In the genomic region with DNA sequence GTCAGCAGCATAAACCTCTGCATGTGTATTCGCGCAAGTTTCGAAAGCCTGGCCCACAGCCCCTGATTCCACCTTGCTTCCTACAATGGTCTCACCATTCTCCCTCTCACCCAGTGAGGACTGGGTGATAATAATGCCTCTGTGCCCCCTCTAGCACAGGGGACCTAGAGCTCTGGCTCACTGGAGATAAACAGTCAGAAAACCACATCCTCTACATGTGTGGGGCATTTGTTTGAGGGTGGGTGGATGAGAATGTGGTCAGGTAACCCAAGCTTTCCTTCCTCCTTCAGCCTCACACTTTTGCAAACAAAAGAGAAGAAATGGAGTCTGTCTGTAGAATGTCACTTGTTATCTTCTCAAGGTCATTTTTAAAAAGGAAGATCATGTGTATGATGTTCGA, we compare ENCODE assay signal across 14 cellular contexts.
DNase-seq lines count a peak whose midpoint lies in the region; ATAC-seq, FAIRE-seq and TF ChIP-seq lines count a peak whose summit lies in the region.
"Had no signal": no experiment of that assay in that cellular context is flagged by ENCODE, and none has a peak within 500 bp of the region (broad histone marks: within the 10 kb centered on the region; RNA-seq: fewer than 3 reads in every experiment).

No MANE protein-coding gene starts in this region.

- no peak for TF ChIP-seq RAD21 in HepG2 (CRISPR knock-in tag; IDR thresholded peaks at IDR 0.05)

- no peak for TF ChIP-seq POLR2A in NB4 (IDR thresholded peaks at IDR 0.05; ENCODE audit: extremely low read depth, insufficient read length)
- no peak for TF ChIP-seq POLR2A in HepG2 (IDR thresholded peaks at IDR 0.05; ENCODE audit: insufficient read depth in 1 of 2, low read depth in 2 of 2, low read length in 2 of 2)
- TF ChIP-seq POLR2A in breast epithelium (IDR thresholded peaks at IDR 0.05): no peak

- no peaks in the 10 kb centered on the region for H3K79me2 ChIP-seq in HepG2 (ENCODE audit: insufficient read depth, low read length)

- H3K27ac Mint-ChIP-seq in natural killer cell: peak overlapping the region; percentile 64 to 82
- H3K27ac Mint-ChIP-seq: GM23338 had no signal

- H3K4me3 ChIP-seq in NB4 (ENCODE audit: low read depth, low read length) (no peak overlapping the region), HepG2 (replicated peaks in 1 of 3; ENCODE audit: insufficient read depth in 1 of 3, low read depth in 2 of 3, low read length in 3 of 3) (no peak overlapping the region), breast epithelium (no peak overlapping the region)
- H3K4me3 ChIP-seq: GM23338 had no signal

- DNase-seq in NB4 (ENCODE audit: low read depth): peak; percentile 88
- no peak for DNase-seq in natural killer cell
- DNase-seq in HepG2 (ENCODE audit: low spot score): no peak
- DNase-seq in breast epithelium (ENCODE audit: low spot score in 2 of 2): no peak
- DNase-seq: activated naive CD4-positive, alpha-beta T cell treated with anti-CD3 and anti-CD28 coated beads, Interleukin-2, amount 10 ng/mL, durations not matched to agents 7 days and 5 days; effector memory CD4-positive, alpha-beta T cell; NCI-H526 treated with DMSO at 0.1 percent for 48 hours; stimulated activated CD4-positive, alpha-beta T cell treated with anti-CD3 and anti-CD28 coated beads, Interleukin-2, amount 100 ng/mL, for 24 hours; trophoblast cell had no signal

- H3K4me2 ChIP-seq in HepG2 (ENCODE audit: low read depth, low read length): no peak overlapping the region
- H3K4me2 ChIP-seq: GM23338 had no signal

- peaks cover 0 to 2% of the 10 kb centered on the region in 2 donors for H3K9me3 Mint-ChIP-seq in natural killer cell
- H3K9me3 Mint-ChIP-seq: GM23338 had no signal

- POLR2A ChIA-PET in HepG2 (lab: Yijun Ruan, JAX): no interaction called here

- no peaks in the 10 kb centered on the region for H3K9me3 ChIP-seq in HepG2 (ENCODE audit: low read length)
- H3K9me3 ChIP-seq in breast epithelium: no peaks in the 10 kb centered on the region

- in situ Hi-C loops in HepG2 (cut with HindIII; ENCODE audit: extremely low pct_ligation_motif_present, low pct_unique_long_range_greater_than_20kb): no loop called here

- H3K36me3 ChIP-seq in HepG2 (replicated peaks in 1 of 2; ENCODE audit: control insufficient read depth in 1 of 2, insufficient read depth in 2 of 2, low read length in 2 of 2) (no peaks in the 10 kb centered on the region), breast epithelium (no peaks in the 10 kb centered on the region)

- peak overlapping the region; percentile 76 for H3K4me3 Mint-ChIP-seq in natural killer cell
- H3K4me3 Mint-ChIP-seq: activated naive CD4-positive, alpha-beta T cell treated with anti-CD3 and anti-CD28 coated beads, Interleukin-2, amount 10 ng/mL, durations not matched to agents 7 days and 5 days; GM23338 had no signal

- no peaks in the 10 kb centered on the region for H3K4me1 ChIP-seq in HepG2 (ENCODE audit: insufficient read depth, low read length)
- no peaks in the 10 kb centered on the region for H3K4me1 ChIP-seq in breast epithelium

- 63% methylated on average over 4 of the region's 4 CpGs for WGBS in HepG2 (ENCODE audit: low lambda C conversion rate)

- intact Hi-C loops in natural killer cell (cut with micrococcal nuclease): no loop called here
- intact Hi-C loops in HepG2 (cut with micrococcal nuclease; ENCODE audit: unreplicated experiment): no loop called here
- intact Hi-C loops in breast epithelium (cut with DNase I; ENCODE audit: low total_unique reads): no loop called here

- FAIRE-seq in HepG2 (lab: Jason Lieb, UNC): no peak
- FAIRE-seq: G401.6 had no signal

- TF ChIP-seq EP300 in HepG2 (IDR thresholded peaks at IDR 0.05; ENCODE audit: low read depth in 2 of 2, low read length in 2 of 2): no peak
- no peak for TF ChIP-seq EP300 in HepG2 (CRISPR knock-in tag; IDR thresholded peaks at IDR 0.05; ENCODE audit: borderline replicate concordance)

- ATAC-seq in GM18867 (IDR thresholded peaks at IDR 0.05; ENCODE audit: unreplicated experiment) (peak; percentile 58), HG02642 (IDR thresholded peaks at IDR 0.05; ENCODE audit: poor library complexity, unreplicated experiment) (peak; percentile 55), natural killer cell (peak; percentile 71 to 97 (median 86)), HG03342 (IDR thresholded peaks at IDR 0.05; ENCODE audit: unreplicated experiment) (no peak), HepG2 (no peak)
- ATAC-seq: GM23338 had no signal

- no peak for TF ChIP-seq CTCF in NB4 (IDR thresholded peaks at IDR 0.05; ENCODE audit: low read depth, low read length)
- TF ChIP-seq CTCF in natural killer cell (IDR thresholded peaks at IDR 0.05): no peak
- TF ChIP-seq CTCF in HepG2 (CRISPR knock-in tag; IDR thresholded peaks at IDR 0.05): no peak
- TF ChIP-seq CTCF in breast epithelium (IDR thresholded peaks at IDR 0.05): no peak

- peaks cover 0 to 2% of the 10 kb centered on the region in 2 donors for H3K27me3 Mint-ChIP-seq in natural killer cell (ENCODE audit: low read depth in 2 of 2)

- H3K27me3 ChIP-seq in HepG2 (ENCODE audit: control insufficient read depth in 1 of 2, insufficient read depth in 2 of 2, low read length in 2 of 2) (no peaks in the 10 kb centered on the region), breast epithelium (no peaks in the 10 kb centered on the region)

- H3K4me1 Mint-ChIP-seq in natural killer cell: peaks cover 56% of the 10 kb centered on the region in 2 donors
- H3K4me1 Mint-ChIP-seq: GM23338 had no signal

- H4K20me1 ChIP-seq in HepG2 (ENCODE audit: insufficient read depth, low read length): no peaks in the 10 kb centered on the region

- no peak overlapping the region for H3K27ac ChIP-seq in HepG2 (ENCODE audit: extremely low read length, insufficient read depth, low read length)
- H3K27ac ChIP-seq in breast epithelium: no peak overlapping the region

- no peak overlapping the region for H3K9ac ChIP-seq in HepG2 (ENCODE audit: insufficient read depth, low read depth, low read length)

- no peaks in the 10 kb centered on the region for H3K36me3 Mint-ChIP-seq in natural killer cell
- H3K36me3 Mint-ChIP-seq: activated naive CD4-positive, alpha-beta T cell treated with anti-CD3 and anti-CD28 coated beads, Interleukin-2, amount 10 ng/mL, durations not matched to agents 7 days and 5 days had no signal

- CTCF ChIA-PET in HepG2 (lab: Yijun Ruan, JAX; ENCODE audit: low intra/inter-chr PET ratio, low total read pairs): no interaction called here

- BruUV-seq in HepG2 (replicated peaks; lab: Mats Ljungman, UMichigan): no TSS peak

- no peak overlapping the region for H2AFZ ChIP-seq in HepG2 (ENCODE audit: low read length)
- H2AFZ ChIP-seq: GM23338 had no signal

TF ChIP-seq in HepG2, 621 proteins besides CTCF, POLR2A, EP300 and RAD21 (continues in another document):
- no peak for TF ChIP-seq SIX4 (CRISPR knock-in tag; IDR thresholded peaks at IDR 0.05)
- no peak for TF ChIP-seq ZNF224 (CRISPR knock-in tag; IDR thresholded peaks at IDR 0.05)
- TF ChIP-seq, protein P1, sequence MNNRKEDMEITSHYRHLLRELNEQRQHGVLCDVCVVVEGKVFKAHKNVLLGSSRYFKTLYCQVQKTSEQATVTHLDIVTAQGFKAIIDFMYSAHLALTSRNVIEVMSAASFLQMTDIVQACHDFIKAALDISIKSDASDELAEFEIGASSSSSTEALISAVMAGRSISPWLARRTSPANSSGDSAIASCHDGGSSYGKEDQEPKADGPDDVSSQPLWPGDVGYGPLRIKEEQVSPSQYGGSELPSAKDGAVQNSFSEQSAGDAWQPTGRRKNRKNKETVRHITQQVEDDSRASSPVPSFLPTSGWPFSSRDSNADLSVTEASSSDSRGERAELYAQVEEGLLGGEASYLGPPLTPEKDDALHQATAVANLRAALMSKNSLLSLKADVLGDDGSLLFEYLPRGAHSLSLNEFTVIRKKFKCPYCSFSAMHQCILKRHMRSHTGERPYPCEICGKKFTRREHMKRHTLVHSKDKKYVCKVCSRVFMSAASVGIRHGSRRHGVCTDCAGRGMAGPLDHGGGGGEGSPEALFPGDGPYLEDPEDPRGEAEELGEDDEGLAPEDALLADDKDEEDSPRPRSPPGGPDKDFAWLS (CRISPR knock-in tag; IDR thresholded peaks at IDR 0.05; ENCODE audit: borderline replicate concordance): no peak
- no peak for TF ChIP-seq ZBTB7B (CRISPR knock-in tag; IDR thresholded peaks at IDR 0.05)
- TF ChIP-seq HMGXB3 (CRISPR knock-in tag; IDR thresholded peaks at IDR 0.05; ENCODE audit: borderline replicate concordance): no peak
- no peak for TF ChIP-seq ZBTB21 (CRISPR knock-in tag; IDR thresholded peaks at IDR 0.05)
- TF ChIP-seq ZNF572 (CRISPR knock-in tag; IDR thresholded peaks at IDR 0.05): no peak

Comparison
In these comparisons a context has a peak if more than half of its experiments do, and no peak if none do; other contexts are left out.
1. ATAC-seq: peak in GM18867 (single experiment), HG02642 (single experiment) and natural killer cell (3 of 3); none in HG03342 (single experiment) and HepG2 (single experiment).